Comparison of ENCODE assay signal across 21 cellular contexts in genomic region chr7:111595780-111596179, GRCh38. TPM values are rescaled to one million over a fixed set of nuclear protein-coding genes. Genes with fewer than 3 reads are reported as not detected.
DNase-seq lines count a peak whose midpoint lies in the region; ATAC-seq, FAIRE-seq and TF ChIP-seq lines count a peak whose summit lies in the region.
"Had no signal": no experiment of that assay in that cellular context is flagged by ENCODE, and none has a peak within 500 bp of the region (broad histone marks: within the 10 kb centered on the region; RNA-seq: fewer than 3 reads in every experiment).

No MANE protein-coding gene starts in this region.

- FAIRE-seq in HepG2 (lab: Jason Lieb, UNC) (no peak), GM12878 (lab: Jason Lieb, UNC) (peak; percentile 23)
- FAIRE-seq: D721Med, G401.6, GM12892, GM18507, GM19239 had no signal

- H3K9me3 ChIP-seq in HepG2 (ENCODE audit: low read length): no peaks in the 10 kb centered on the region
- H3K9me3 ChIP-seq in right lobe of liver: no peaks in the 10 kb centered on the region
- no peaks in the 10 kb centered on the region for H3K9me3 ChIP-seq in GM12878 (replicated peaks; ENCODE audit: control insufficient read depth, insufficient read depth, low read length)
- H3K9me3 ChIP-seq: A549 had no signal

- intact Hi-C loops in HepG2 (cut with micrococcal nuclease; ENCODE audit: unreplicated experiment): no loop called here
- intact Hi-C loops in right lobe of liver (cut with DNase I): no loop called here
- intact Hi-C loops in GM12878 (cut with micrococcal nuclease; ENCODE audit: unreplicated experiment): no loop called here

- no peak overlapping the region for H3K4me2 ChIP-seq in HepG2 (ENCODE audit: low read depth, low read length)
- H3K4me2 ChIP-seq in GM12878 (ENCODE audit: control insufficient read depth, insufficient read depth): no peak overlapping the region
- H3K4me2 ChIP-seq: A549; BLaER1 treated with 17β-estradiol and CSF1 and Interleukin-3, amounts not matched to agents 10 nM and 100 nM had no signal

- POLR2A ChIA-PET in HepG2 (lab: Yijun Ruan, JAX): no interaction called here
- POLR2A ChIA-PET in GM12878 (lab: Charles Lee): no interaction called here

- ATAC-seq in HepG2 (no peak), right lobe of liver (no peak), GM12878 (no peak), GM18909 (IDR thresholded peaks at IDR 0.05; ENCODE audit: poor library complexity, unreplicated experiment) (no peak)
- ATAC-seq: A549; CD8-positive, alpha-beta T cell had no signal

- no peak for TF ChIP-seq RAD21 in HepG2 (CRISPR knock-in tag; IDR thresholded peaks at IDR 0.05)
- no peak for TF ChIP-seq RAD21 in GM12878 (IDR thresholded peaks at IDR 0.05; ENCODE audit: insufficient read depth, low read depth, low read length)

- CTCF ChIA-PET in HepG2 (lab: Yijun Ruan, JAX; ENCODE audit: low intra/inter-chr PET ratio, low total read pairs) (no interaction called here), GM12878 (lab: Yijun Ruan, JAX) (no interaction called here)

- BruUV-seq in HepG2 (replicated peaks; lab: Mats Ljungman, UMichigan) (no TSS peak), GM12878 (replicated peaks; lab: Mats Ljungman, UMichigan) (no TSS peak)

- H3K36me3 ChIP-seq in HepG2 (replicated peaks in 1 of 2; ENCODE audit: control insufficient read depth in 1 of 2, insufficient read depth in 2 of 2, low read length in 2 of 2) (no peaks in the 10 kb centered on the region), right lobe of liver (no peaks in the 10 kb centered on the region), GM12878 (ENCODE audit: control insufficient read depth in 2 of 2, insufficient read depth in 2 of 2, low read length in 1 of 2) (no peaks in the 10 kb centered on the region)
- H3K36me3 ChIP-seq: BLaER1 treated with 17β-estradiol and CSF1 and Interleukin-3, amounts not matched to agents 10 nM and 100 nM had no signal

- H3K27me3 ChIP-seq in HepG2 (ENCODE audit: control insufficient read depth in 1 of 2, insufficient read depth in 2 of 2, low read length in 2 of 2) (no peaks in the 10 kb centered on the region), right lobe of liver (no peaks in the 10 kb centered on the region), GM12878 (replicated peaks in 1 of 2; ENCODE audit: control insufficient read depth in 2 of 2, insufficient read depth in 2 of 2, low read length in 1 of 2) (no peaks in the 10 kb centered on the region)
- H3K27me3 ChIP-seq: BLaER1 treated with 17β-estradiol and CSF1 and Interleukin-3, amounts not matched to agents 10 nM and 100 nM had no signal

- no peaks in the 10 kb centered on the region for H4K20me1 ChIP-seq in HepG2 (ENCODE audit: insufficient read depth, low read length)
- H4K20me1 ChIP-seq in GM12878 (ENCODE audit: control insufficient read depth, insufficient read depth): no peaks in the 10 kb centered on the region
- H4K20me1 ChIP-seq: BLaER1 treated with 17β-estradiol and CSF1 and Interleukin-3, amounts not matched to agents 10 nM and 100 nM had no signal

- H3K9ac ChIP-seq in HepG2 (ENCODE audit: insufficient read depth, low read depth, low read length) (no peak overlapping the region), GM12878 (ENCODE audit: control insufficient read depth, insufficient read depth, low read length) (no peak overlapping the region)
- H3K9ac ChIP-seq: BLaER1 treated with 17β-estradiol and CSF1 and Interleukin-3, amounts not matched to agents 10 nM and 100 nM had no signal

- no peak overlapping the region for H3K4me3 ChIP-seq in HepG2 (replicated peaks in 1 of 3; ENCODE audit: insufficient read depth in 1 of 3, low read depth in 2 of 3, low read length in 3 of 3)
- no peak overlapping the region for H3K4me3 ChIP-seq in right lobe of liver
- no peak overlapping the region for H3K4me3 ChIP-seq in GM12878
- H3K4me3 ChIP-seq: A549; BLaER1 treated with 17β-estradiol and CSF1 and Interleukin-3, amounts not matched to agents 10 nM and 100 nM had no signal

- TF ChIP-seq POLR2A in HepG2 (IDR thresholded peaks at IDR 0.05; ENCODE audit: insufficient read depth in 1 of 2, low read depth in 2 of 2, low read length in 2 of 2) (no peak), right lobe of liver (IDR thresholded peaks at IDR 0.05) (no peak), GM12878 (IDR thresholded peaks at IDR 0.05; ENCODE audit: low read depth, low read length) (no peak)

- 47% methylated on average over 1 of the region's 1 CpG for WGBS in HepG2 (ENCODE audit: low lambda C conversion rate)
- 60% methylated on average over 1 of the region's 1 CpG for WGBS in right lobe of liver (ENCODE audit: insufficient coverage, low coverage, low lambda C conversion rate, missing lambda C conversion rate)
- WGBS in GM12878 (ENCODE audit: insufficient coverage, insufficient replicate concordance, low lambda C conversion rate, missing lambda C conversion rate): 100% methylated on average over 1 of the region's 1 CpG

- no peak for TF ChIP-seq EP300 in HepG2 (IDR thresholded peaks at IDR 0.05; ENCODE audit: low read depth in 2 of 2, low read length in 2 of 2)
- TF ChIP-seq EP300 in HepG2 (CRISPR knock-in tag; IDR thresholded peaks at IDR 0.05; ENCODE audit: borderline replicate concordance): no peak
- TF ChIP-seq EP300 in GM12878 (IDR thresholded peaks at IDR 0.05; ENCODE audit: borderline replicate concordance in 1 of 2, control insufficient read depth in 1 of 2, low read depth in 2 of 2, low read length in 2 of 2): no peak

- H3K79me2 ChIP-seq in HepG2 (ENCODE audit: insufficient read depth, low read length): no peaks in the 10 kb centered on the region
- no peaks in the 10 kb centered on the region for H3K79me2 ChIP-seq in GM12878 (ENCODE audit: control insufficient read depth, insufficient read depth, low read length)

- RAD21 ChIA-PET in GM12878 (lab: Charles Lee; ENCODE audit: unreplicated experiment): no interaction called here

- H2AFZ ChIP-seq in HepG2 (ENCODE audit: low read length) (no peak overlapping the region), GM12878 (ENCODE audit: control insufficient read depth, low read depth, low read length) (no peak overlapping the region)

- in situ Hi-C loops in HepG2 (cut with HindIII; ENCODE audit: extremely low pct_ligation_motif_present, low pct_unique_long_range_greater_than_20kb): no loop called here
- in situ Hi-C loops in GM12878 (cut with MboI): no loop called here

- no peak for DNase-seq in HepG2 (ENCODE audit: low spot score)
- DNase-seq in right lobe of liver: no peak
- no peak for DNase-seq in GM12878 (ENCODE audit: low read depth, low spot score)
- no peak for DNase-seq in kidney tubule cell (ENCODE audit: low spot score)
- DNase-seq: AML-193; Caco-2; Calu3; CD4-positive, alpha-beta T cell; CD8-positive, alpha-beta T cell; DMS79 treated with DMSO at 0.1 percent for 48 hours; GF-D8 had no signal

- TF ChIP-seq CTCF in HepG2 (CRISPR knock-in tag; IDR thresholded peaks at IDR 0.05) (no peak), right lobe of liver (IDR thresholded peaks at IDR 0.05) (no peak), GM12878 (IDR thresholded peaks at IDR 0.05 in 2 of 3, conservative IDR thresholded peaks at IDR 0.05 in 1 of 3; ENCODE audit: control insufficient read depth in 2 of 3, extremely low read depth in 1 of 3, insufficient read depth in 1 of 3, low read depth in 3 of 3, low read length in 3 of 3) (no peak)

- H3K4me1 ChIP-seq in HepG2 (ENCODE audit: insufficient read depth, low read length) (no peaks in the 10 kb centered on the region), right lobe of liver (peaks cover 0 to 2% (median 0%) of the 10 kb centered on the region in 4 donors), GM12878 (ENCODE audit: control insufficient read depth, insufficient read depth, low read length) (no peaks in the 10 kb centered on the region)
- H3K4me1 ChIP-seq: A549; BLaER1 treated with 17β-estradiol and CSF1 and Interleukin-3, amounts not matched to agents 10 nM and 100 nM; Caco-2 had no signal

- H3K27ac ChIP-seq in HepG2 (ENCODE audit: extremely low read length, insufficient read depth, low read length) (no peak overlapping the region), right lobe of liver (no peak overlapping the region), GM12878 (ENCODE audit: control insufficient read depth, insufficient read depth) (no peak overlapping the region)
- H3K27ac ChIP-seq: 22Rv1; A549; BLaER1 treated with 17β-estradiol and CSF1 and Interleukin-3, amounts not matched to agents 10 nM and 100 nM; C4-2B had no signal

- SMC1A ChIA-PET in GM12878 (lab: Charles Lee; ENCODE audit: uncharacterized antibody, unreplicated experiment): no interaction called here

RNA-seq across cellular contexts. Expression of gene IMMP2L, which starts 33.5 kb away (rescaled TPM):
- total RNA-seq in HepG2 (2016; rRNA removed; fragmentation: Illumina TruSeq; extraction: Trizol) (11.3 and 16.9 TPM in 2 replicates), right lobe of liver (10 to 100 TPM; 14.2 to 25.3 (median 19.7) TPM), GM12878 (2014; rRNA removed) (13.4 and 22.1 TPM in 2 replicates), GM12878 (2014; rRNA removed; fragmentation: Illumina TruSeq; extraction: Trizol) (17.3 and 28.8 TPM in 2 replicates), GM12878 (2021) (14.3 and 22.3 TPM in 2 replicates)
- total RNA-seq in HepG2 (2016; cell fraction: cytosol; rRNA removed; fragmentation: Illumina TruSeq; extraction: Trizol; ENCODE audit: low read depth): 10.8 and 11.0 TPM in 2 replicates
- 12.0 and 12.3 TPM in 2 replicates for total RNA-seq in HepG2 (2016; cell fraction: insoluble cytoplasmic fraction; rRNA removed; fragmentation: Illumina TruSeq; extraction: Trizol)
- 4.6 and 8.0 TPM in 2 replicates for total RNA-seq in HepG2 (2016; cell fraction: membrane; rRNA removed; fragmentation: Illumina TruSeq; extraction: Trizol)
- 29.5 and 34.2 TPM in 2 replicates for total RNA-seq in HepG2 (2016; cell fraction: nucleus; rRNA removed; fragmentation: Illumina TruSeq; extraction: Trizol)
- polyA plus RNA-seq in HepG2 (2011; rRNA removed) (7.8 and 8.3 TPM in 2 replicates), GM12878 (2011; rRNA removed) (13.1 and 17.1 TPM in 2 replicates), GM12878 (2014; fragmentation: Illumina TruSeq; extraction: Trizol) (13.8 and 17.8 TPM in 2 replicates), GM12878 (2014; fragmentation: Nextera tagmentation; extraction: Ambion mirVana) (10 to 100 TPM; 41.8 to 46.3 TPM), GM12878 (2014; rRNA removed) (10.2 and 12.6 TPM in 2 replicates), GM12878 (2016; fragmentation: Nextera tagmentation; extraction: Ambion mirVana) (10 to 100 TPM; 15.8 to 22.0 TPM)
- 4.7 and 8.3 TPM in 2 replicates for polyA plus RNA-seq in HepG2 (2011; cell fraction: cytosol; rRNA removed)
- polyA plus RNA-seq in HepG2 (2011; cell fraction: nucleus; rRNA removed): 10.6 and 17.1 TPM in 2 replicates
- 14.0 and 16.2 TPM in 2 replicates for polyA plus RNA-seq in HepG2 (2012)
- 2.4 and 3.2 TPM in 2 replicates for polyA plus RNA-seq in HepG2 (2016; cell fraction: cytosol; fragmentation: Illumina TruSeq; extraction: Trizol; ENCODE audit: low read depth)
- 10.8 and 12.7 TPM in 2 replicates for polyA plus RNA-seq in HepG2 (2016; cell fraction: insoluble cytoplasmic fraction; fragmentation: Illumina TruSeq; extraction: Trizol; ENCODE audit: low read depth)
- 3.7 and 4.0 TPM in 2 replicates for polyA plus RNA-seq in HepG2 (2016; cell fraction: membrane; fragmentation: Illumina TruSeq; extraction: Trizol; ENCODE audit: low read depth)
- 11.0 and 12.2 TPM in 2 replicates for polyA plus RNA-seq in HepG2 (2016; cell fraction: nucleus; fragmentation: Illumina TruSeq; extraction: Trizol; ENCODE audit: insufficient read depth, low read depth)
- polyA minus RNA-seq in HepG2 (2011; rRNA and poly(A)+ RNA removed; ENCODE audit: low replicate concordance): 9.3 and 13.7 TPM in 2 replicates
- polyA minus RNA-seq in HepG2 (2011; cell fraction: cytosol; rRNA and poly(A)+ RNA removed): 2.2 and 5.3 TPM in 2 replicates
- polyA minus RNA-seq in HepG2 (2011; cell fraction: nucleus; rRNA and poly(A)+ RNA removed): 67.0 and 76.2 TPM in 2 replicates
- 81.6 and 86.6 TPM in 2 replicates for total RNA-seq in GM12878 (2013; cell fraction: nucleolus; rRNA removed)
- 8.7 TPM for polyA plus RNA-seq in GM12878 (2011; ENCODE audit: low read depth)
- polyA plus RNA-seq in GM12878 (2011; cell fraction: cytosol; rRNA removed): 8.1 and 10.0 TPM in 2 replicates
- 18.2 and 19.2 TPM in 2 replicates for polyA plus RNA-seq in GM12878 (2011; cell fraction: nucleus; rRNA removed)
- polyA plus RNA-seq in GM12878 (2012): 8.1 and 10.5 TPM in 2 replicates
- polyA minus RNA-seq in GM12878 (2011; rRNA and poly(A)+ RNA removed): 19.7 and 23.4 TPM in 2 replicates
- 3.3 and 3.6 TPM in 2 replicates for polyA minus RNA-seq in GM12878 (2011; cell fraction: cytosol; rRNA and poly(A)+ RNA removed)
- polyA minus RNA-seq in GM12878 (2011; cell fraction: nucleus; rRNA and poly(A)+ RNA removed): 51.5 and 71.6 TPM in 2 replicates

Comparison
In these comparisons a context has a peak if more than half of its experiments do, and no peak if none do; other contexts are left out.
1. Of the 75 proteins assayed by ChIP-seq in both HepG2 and GM12878: peak only in HepG2: CEBPB; only in GM12878: none; in both: none; in neither: 74.